Comparison of ENCODE assay signal across 9 cellular contexts in genomic region chr17:42677921-42678781, GRCh38. TPM values are rescaled to one million over a fixed set of nuclear protein-coding genes. Genes with fewer than 3 reads are reported as not detected.
DNase-seq lines count a peak whose midpoint lies in the region; ATAC-seq, FAIRE-seq and TF ChIP-seq lines count a peak whose summit lies in the region.
"Had no signal": no experiment of that assay in that cellular context is flagged by ENCODE, and none has a peak within 500 bp of the region (broad histone marks: within the 10 kb centered on the region; RNA-seq: fewer than 3 reads in every experiment).

No MANE protein-coding gene starts in this region.

- H3K27me3 Mint-ChIP-seq in CD8-positive, alpha-beta T cell (ENCODE audit: low read depth): peaks cover 39% of the 10 kb centered on the region
- H3K27me3 Mint-ChIP-seq in type B pancreatic cell: peaks cover 10% of the 10 kb centered on the region

- peak overlapping the region; percentile 45 for H3K27ac Mint-ChIP-seq in CD8-positive, alpha-beta T cell
- peak overlapping the region; percentile 98 for H3K27ac Mint-ChIP-seq in type B pancreatic cell

- intact Hi-C loops in CD8-positive, alpha-beta T cell (cut with DNase I, micrococcal nuclease): loop anchor here (1.0 to 5.0 kb wide), 6 partner anchors 19 to 746 kb away; partner anchors contain the start of genes EZH1 (in 2 of the 2), NAGLU (in 1 of the 2), ODAD4 (in 1 of the 2) and TUBG2 (in 1 of the 2)
- intact Hi-C loops in cardiac septum (cut with DNase I) (loop anchor here (2.0 kb wide), 1 partner anchor 59 kb away; no protein-coding TSS in a partner anchor), pancreas (cut with DNase I) (loop anchor here in 1 of 3 donors (10.0 kb wide), 1 partner anchor 53 kb away; no protein-coding TSS in a partner anchor)

- peaks cover 73% of the 10 kb centered on the region for H3K4me1 ChIP-seq in CD8-positive, alpha-beta T cell (ENCODE audit: insufficient read depth, low read length)
- peaks cover 6 to 36% (median 17%) of the 10 kb centered on the region in 3 donors for H3K4me1 ChIP-seq in pancreas

- H3K4me1 Mint-ChIP-seq in CD8-positive, alpha-beta T cell (ENCODE audit: low read depth): peaks cover 59% of the 10 kb centered on the region
- H3K4me1 Mint-ChIP-seq in type B pancreatic cell (ENCODE audit: unreplicated experiment): peaks cover 43% of the 10 kb centered on the region

- peak overlapping the region; percentile 87 for H3K4me3 Mint-ChIP-seq in CD8-positive, alpha-beta T cell
- H3K4me3 Mint-ChIP-seq in type B pancreatic cell: peak overlapping the region; percentile 97

- no peaks in the 10 kb centered on the region for H3K36me3 Mint-ChIP-seq in CD8-positive, alpha-beta T cell
- H3K36me3 Mint-ChIP-seq in type B pancreatic cell: no peaks in the 10 kb centered on the region

- H3K36me3 ChIP-seq in CD8-positive, alpha-beta T cell (ENCODE audit: insufficient read depth, low read length): no peaks in the 10 kb centered on the region
- peaks cover 0 to 6% (median 0%) of the 10 kb centered on the region in 3 donors for H3K36me3 ChIP-seq in pancreas

- CTCF ChIA-PET in CD8-positive, alpha-beta T cell (lab: Charles Lee): interaction anchor here (0.6 to 4.6 kb wide), 4 partner anchors 10 to 156 kb away, joined by 3 to 33 read pairs (median 18); partner anchors contain the start of genes PSMC3IP, RETREG3 and TUBG1

- H3K27me3 ChIP-seq in CD8-positive, alpha-beta T cell (ENCODE audit: insufficient read depth, low read length): peaks cover 31% of the 10 kb centered on the region
- H3K27me3 ChIP-seq in pancreas: no peaks in the 10 kb centered on the region

- peak overlapping the region; percentile 62 for H3K4me3 ChIP-seq in CD8-positive, alpha-beta T cell (ENCODE audit: low read depth, low read length)
- peak overlapping the region; percentile 31 to 92 (median 75) for H3K4me3 ChIP-seq in pancreas

- no peak for TF ChIP-seq CTCF in CD8-positive, alpha-beta T cell (IDR thresholded peaks at IDR 0.05)
- TF ChIP-seq CTCF in pancreas (IDR thresholded peaks at IDR 0.05): no peak
- TF ChIP-seq CTCF in type B pancreatic cell (conservative IDR thresholded peaks at IDR 0.05): no peak

- FAIRE-seq in pancreas (lab: Jason Lieb, UNC): no peak
- FAIRE-seq: TTC549 had no signal

- 0% methylated on average over 48 to 53 of the region's 53 CpGs for WGBS in adipose tissue, 3 donors
- WGBS in pancreas, 2 donors: 0 to 1% methylated on average over 41 to 53 of the region's 53 CpGs

- H3K9me3 Mint-ChIP-seq in CD8-positive, alpha-beta T cell: no peaks in the 10 kb centered on the region
- H3K9me3 Mint-ChIP-seq in type B pancreatic cell: no peaks in the 10 kb centered on the region

- H3K27ac ChIP-seq in CD8-positive, alpha-beta T cell (ENCODE audit: low read depth, low read length): peak overlapping the region; percentile 49
- H3K27ac ChIP-seq in adipose tissue (ENCODE audit: low read depth, low read length) (peak overlapping the region; percentile 76), pancreas (peak overlapping the region; percentile 52 to 97 (median 88))

- peak; percentile 11 for ATAC-seq in CD8-positive, alpha-beta T cell
- ATAC-seq in GM21825 (IDR thresholded peaks at IDR 0.05; ENCODE audit: unreplicated experiment) (peak; percentile 19), pancreas (peak; percentile 38 to 58 (median 50))

- POLR2A ChIA-PET in CD8-positive, alpha-beta T cell (lab: Charles Lee): interaction anchor here (1.1 to 2.8 kb wide), 4 partner anchors 8 to 101 kb away, joined by 4 to 13 read pairs (median 8); partner anchors contain the start of genes PSMC3IP, RETREG3 and TUBG1

- H3K9me3 ChIP-seq in CD8-positive, alpha-beta T cell (ENCODE audit: low read length): no peaks in the 10 kb centered on the region
- no peaks in the 10 kb centered on the region for H3K9me3 ChIP-seq in pancreas

- DNase-seq in CD8-positive, alpha-beta T cell: peak; percentile 44 to 81 (median 62)
- DNase-seq in NCI-H1436 treated with DMSO at 0.1 percent for 48 hours (lab: John Stamatoyannopoulos, UW): peak; percentile 75
- DNase-seq in T follicular helper cell (ENCODE audit: low read depth): peak; percentile 61
- DNase-seq in cardiac septum (ENCODE audit: low spot score): peak; percentile 91
- peak; percentile 86 to 93 (median 90) for DNase-seq in pancreas
- DNase-seq in type B pancreatic cell (ENCODE audit: extremely low spot score, unreplicated experiment): peak; percentile 89

RNA-seq across cellular contexts. Expression of gene PLEKHH3, which starts 1.4 kb away (rescaled TPM):
- under 1 TPM; 0.33 to 0.72 TPM for total RNA-seq in CD8-positive, alpha-beta T cell
- polyA plus RNA-seq in adipose tissue (10 to 100 TPM; 30.4 to 67.4 (median 30.9) TPM), pancreas (100 to 1,000 TPM; 148 to 215 TPM)
- total RNA-seq in cardiac septum (20.2 TPM), pancreas (10 to 100 TPM; 24.7 to 90.6 (median 33.3) TPM), type B pancreatic cell (ENCODE audit: low replicate concordance) (29.1 and 60.5 TPM in 2 replicates)

RNA-seq across cellular contexts. Expression of gene CCR10, which starts 3.5 kb away (rescaled TPM):
- total RNA-seq in CD8-positive, alpha-beta T cell: 1 to 10 TPM; 1.2 to 1.3 TPM
- polyA plus RNA-seq in adipose tissue: 1 to 10 TPM; 1.3 to 2.6 (median 1.3) TPM
- 1.2 TPM for total RNA-seq in cardiac septum
- total RNA-seq in pancreas: 1 to 10 TPM in 1 of 6 donors, under 1 TPM in 5; 0.09 to 1.0 (median 0.49) TPM
- 1 to 10 TPM in 1 of 2 donors, under 1 TPM in 1; 0.91 to 1.1 TPM for polyA plus RNA-seq in pancreas
- 1.2 TPM in 1 of 2 replicates, not detected in the other for total RNA-seq in type B pancreatic cell (ENCODE audit: low replicate concordance)

RNA-seq across cellular contexts. Expression of gene CNTNAP1, which starts 4.2 kb away (rescaled TPM):
- 1 to 10 TPM; 1.1 to 1.6 TPM for total RNA-seq in CD8-positive, alpha-beta T cell
- polyA plus RNA-seq in adipose tissue: 1 to 10 TPM; 5.9 to 8.3 (median 7.0) TPM
- total RNA-seq in cardiac septum: 7.0 TPM
- 10 to 100 TPM in 1 of 6 donors, 1 to 10 TPM in 5; 3.1 to 10.4 (median 5.4) TPM for total RNA-seq in pancreas
- 10 to 100 TPM in 1 of 2 donors, 1 to 10 TPM in 1; 8.1 to 20.0 TPM for polyA plus RNA-seq in pancreas
- 1.00 and 17.8 TPM in 2 replicates for total RNA-seq in type B pancreatic cell (ENCODE audit: low replicate concordance)

RNA-seq across cellular contexts. Expression of gene TUBG2, which starts 19.1 kb away (rescaled TPM):
- 10 to 100 TPM in 1 of 2 experiments, 1 to 10 TPM in 1; 7.4 to 10.6 TPM for total RNA-seq in CD8-positive, alpha-beta T cell
- polyA plus RNA-seq in adipose tissue: 10 to 100 TPM; 13.9 to 62.7 (median 24.0) TPM
- 21.9 TPM for total RNA-seq in cardiac septum
- 10 to 100 TPM; 10.9 to 43.4 (median 19.8) TPM for total RNA-seq in pancreas
- polyA plus RNA-seq in pancreas: 10 to 100 TPM; 48.2 to 90.5 TPM
- 18.0 and 24.4 TPM in 2 replicates for total RNA-seq in type B pancreatic cell (ENCODE audit: low replicate concordance)

Comparison
In these comparisons a context has a peak if more than half of its experiments do, and no peak if none do; other contexts are left out.
1. Peak in every context shown above with its lines: DNase-seq, ATAC-seq, H3K4me3 ChIP-seq and H3K27ac ChIP-seq.
2. RNA of gene PLEKHH3, which starts 1.4 kb away (total RNA-seq): 24.7 to 90.6 TPM in pancreas, 29.1 to 60.5 TPM in type B pancreatic cell and 20.2 TPM in cardiac septum (single experiment); 0.33 to 0.72 TPM in CD8-positive, alpha-beta T cell; every median in the first group is over 10 times any median in the second.